1 cellular context compared by ENCODE assay signal in the genomic region with DNA sequence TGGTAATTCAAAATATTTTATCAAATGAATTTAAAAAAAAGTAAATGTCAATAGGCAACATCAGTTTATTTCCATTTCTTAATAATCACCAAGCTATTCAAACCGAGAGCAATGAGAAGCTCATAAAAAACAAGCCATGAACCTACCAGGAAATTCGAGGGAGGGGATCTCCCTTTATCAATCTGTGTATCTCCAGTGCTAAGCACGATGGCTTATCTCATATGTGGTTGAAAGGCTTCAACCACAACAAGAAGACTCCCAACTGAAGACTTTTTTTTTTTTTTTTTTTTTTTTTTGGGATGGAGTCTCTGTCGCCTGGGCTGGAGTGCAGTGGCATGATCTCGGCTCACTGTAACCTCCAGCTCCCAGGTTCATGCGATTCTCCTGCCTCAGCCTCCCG.
TF ChIP-seq lines count a peak whose summit lies in the region.

No MANE protein-coding gene starts in this region.

TF ChIP-seq in SK-N-SH, 30 proteins besides CTCF, POLR2A, EP300 and RAD21 (continued from another document):
- TF ChIP-seq POLR2AphosphoS5 (IDR thresholded peaks at IDR 0.05; ENCODE audit: low read depth, low read length), result no peak
- no peak for TF ChIP-seq TCF12 (IDR thresholded peaks at IDR 0.05)
- TF ChIP-seq USF1 (IDR thresholded peaks at IDR 0.05; ENCODE audit: borderline replicate concordance, low read depth), result no peak
- TF ChIP-seq, protein P1, sequence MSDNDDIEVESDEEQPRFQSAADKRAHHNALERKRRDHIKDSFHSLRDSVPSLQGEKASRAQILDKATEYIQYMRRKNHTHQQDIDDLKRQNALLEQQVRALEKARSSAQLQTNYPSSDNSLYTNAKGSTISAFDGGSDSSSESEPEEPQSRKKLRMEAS (IDR thresholded peaks at IDR 0.05; ENCODE audit: low read depth), result no peak
- TF ChIP-seq CHD2 (IDR thresholded peaks at IDR 0.05; ENCODE audit: low read length, partially characterized antibody), result no peak
- TF ChIP-seq SMC3 (IDR thresholded peaks at IDR 0.05; ENCODE audit: low read depth, low read length), result no peak
- no peak for TF ChIP-seq TAF1 (IDR thresholded peaks at IDR 0.05; ENCODE audit: borderline replicate concordance, low read depth, low read length)
- no peak for TF ChIP-seq REST (IDR thresholded peaks at IDR 0.05; ENCODE audit: low read depth, low read length)
TF ChIP-seq in SK-N-SH: peak in this region for 0.
